7 cellular contexts compared by ENCODE assay signal in genomic region chr20:6122111-6122872, GRCh38. TPM values are rescaled to one million over a fixed set of nuclear protein-coding genes. Genes with fewer than 3 reads are reported as not detected.
A peak's percentile ranks its signal among the peaks of the same experiment; 100 is the strongest.
DNase-seq lines count a peak whose midpoint lies in the region; ATAC-seq, FAIRE-seq and TF ChIP-seq lines count a peak whose summit lies in the region.

No MANE protein-coding gene starts in this region.

- H3K27me3 ChIP-seq in astrocyte (ENCODE audit: insufficient read depth, low read length) (no peaks in the 10 kb centered on the region), keratinocyte (ENCODE audit: control insufficient read depth, extremely low read depth, insufficient read depth, low read length) (no peaks in the 10 kb centered on the region), subcutaneous abdominal adipose tissue (ENCODE audit: control insufficient read depth in 5 of 5, insufficient read depth in 4 of 5, low read length in 5 of 5) (peaks cover 3 to 16% (median 12%) of the 10 kb centered on the region in 5 donors)

- DNase-seq in HuH-7 (ENCODE audit: low spot score) (peak; percentile 41), astrocyte (ENCODE audit: low read depth) (peak; percentile 55), keratinocyte (ENCODE audit: low read depth, low spot score) (no peak), SKM-1 (lab: John Stamatoyannopoulos, UW; ENCODE audit: unreplicated experiment) (no peak), activated gamma-delta T cell (lab: John Stamatoyannopoulos, UW) (no peak)

- H3K9me3 ChIP-seq in astrocyte (ENCODE audit: insufficient read depth, low read depth, low read length), result no peaks in the 10 kb centered on the region
- H3K9me3 ChIP-seq in keratinocyte (ENCODE audit: control insufficient read depth, low read depth, low read length), result no peaks in the 10 kb centered on the region
- no peaks in the 10 kb centered on the region for H3K9me3 ChIP-seq in subcutaneous abdominal adipose tissue (ENCODE audit: control insufficient read depth in 5 of 5, low read length in 5 of 5)

- peaks cover 3% of the 10 kb centered on the region for H3K4me1 Mint-ChIP-seq in astrocyte (ENCODE audit: low read depth, unreplicated experiment)

- no peaks in the 10 kb centered on the region for H3K27me3 Mint-ChIP-seq in astrocyte (ENCODE audit: low read depth, unreplicated experiment)

- peak; percentile 40 for ATAC-seq in GM19035 (IDR thresholded peaks at IDR 0.05; ENCODE audit: unreplicated experiment)

- H3K79me2 ChIP-seq in astrocyte (ENCODE audit: insufficient read depth, low read length) (no peaks in the 10 kb centered on the region), keratinocyte (ENCODE audit: control insufficient read depth, insufficient read depth, low read length) (peaks cover 39% of the 10 kb centered on the region)

- H3K9me1 ChIP-seq in keratinocyte (ENCODE audit: control insufficient read depth, extremely low read depth, insufficient read depth, low read length), result no peaks in the 10 kb centered on the region

- H3K36me3 ChIP-seq in astrocyte (ENCODE audit: insufficient read depth, low read length), result no peaks in the 10 kb centered on the region
- H3K36me3 ChIP-seq in keratinocyte (ENCODE audit: control insufficient read depth in 2 of 2, extremely low read depth in 1 of 2, insufficient read depth in 2 of 2, low read length in 2 of 2), result peaks cover 5 to 13% of the 10 kb centered on the region in 2 experiments
- H3K36me3 ChIP-seq in subcutaneous abdominal adipose tissue (ENCODE audit: control insufficient read depth in 5 of 5, insufficient read depth in 5 of 5, low read length in 5 of 5), result no peaks in the 10 kb centered on the region

- no peaks in the 10 kb centered on the region for H3K36me3 Mint-ChIP-seq in astrocyte (ENCODE audit: low read depth, unreplicated experiment)

- H2AFZ ChIP-seq in astrocyte (ENCODE audit: low read depth, low read length), result peak overlapping the region; percentile 93
- peak overlapping the region; percentile 38 for H2AFZ ChIP-seq in keratinocyte (ENCODE audit: control insufficient read depth, low read length)

- no peak for FAIRE-seq in astrocyte (lab: Jason Lieb, UNC)
- FAIRE-seq in keratinocyte (lab: Jason Lieb, UNC), result peak; percentile 95

- no peak overlapping the region for H3K27ac ChIP-seq in astrocyte (ENCODE audit: low read depth, low read length)
- peak overlapping the region; percentile 88 for H3K27ac ChIP-seq in keratinocyte (ENCODE audit: control insufficient read depth, insufficient read depth, low read length)
- H3K27ac ChIP-seq in subcutaneous abdominal adipose tissue (ENCODE audit: low read depth, low read length), result no peak overlapping the region

- H3K9me3 Mint-ChIP-seq in astrocyte (ENCODE audit: unreplicated experiment), result no peaks in the 10 kb centered on the region

- peak overlapping the region; percentile 74 for H3K9ac ChIP-seq in astrocyte (ENCODE audit: low read length)
- peak overlapping the region; percentile 87 for H3K9ac ChIP-seq in keratinocyte (ENCODE audit: control insufficient read depth, extremely low read depth, insufficient read depth, low read length)
- peak overlapping the region in 1 of 5 donors; percentile 22 for H3K9ac ChIP-seq in subcutaneous abdominal adipose tissue (ENCODE audit: low read length in 5 of 5)

- H4K20me1 ChIP-seq in astrocyte (ENCODE audit: insufficient read depth, low read length) (no peaks in the 10 kb centered on the region), keratinocyte (ENCODE audit: control insufficient read depth, extremely low read depth, insufficient read depth, low read length) (no peaks in the 10 kb centered on the region)

- peak overlapping the region; percentile 82 for H3K4me3 Mint-ChIP-seq in astrocyte (ENCODE audit: unreplicated experiment)

- no peak overlapping the region for H3K27ac Mint-ChIP-seq in astrocyte (ENCODE audit: unreplicated experiment)

- dilution Hi-C loops in keratinocyte (cut with MboI; ENCODE audit: extremely low pct_ligation_motif_present, low sequenced_read_pairs), result no loop called here

- H3K4me3 ChIP-seq in astrocyte (ENCODE audit: insufficient read depth, low read depth, low read length) (peak overlapping the region; percentile 68), keratinocyte (ENCODE audit: control insufficient read depth in 2 of 3, extremely low read depth in 1 of 3, insufficient read depth in 2 of 3, low read depth in 1 of 3, low read length in 3 of 3) (peak overlapping the region; percentile 74 to 95 (median 78)), subcutaneous abdominal adipose tissue (ENCODE audit: low read depth in 1 of 5, low read length in 5 of 5) (peak overlapping the region; percentile 45 to 64 (median 57))

- no peak for TF ChIP-seq CTCF in astrocyte (IDR thresholded peaks at IDR 0.05; ENCODE audit: insufficient read depth, low read depth, low read length)
- no peak for TF ChIP-seq CTCF in keratinocyte (optimal IDR thresholded peaks at IDR 0.05 in 1 of 3, IDR thresholded peaks at IDR 0.05 in 1 of 3, conservative IDR thresholded peaks at IDR 0.05 in 1 of 3; ENCODE audit: extremely low read depth in 1 of 3, insufficient read depth in 2 of 3, low read length in 3 of 3)

- H3K4me1 ChIP-seq in astrocyte (ENCODE audit: insufficient read depth, low read length) (peaks cover 14% of the 10 kb centered on the region), keratinocyte (ENCODE audit: control insufficient read depth, extremely low read depth, insufficient read depth, low read length) (peaks cover 28% of the 10 kb centered on the region), subcutaneous abdominal adipose tissue (ENCODE audit: control insufficient read depth in 5 of 5, insufficient read depth in 5 of 5, low read length in 5 of 5) (peaks cover 0 to 18% (median 16%) of the 10 kb centered on the region in 5 donors)

- H3K4me2 ChIP-seq in astrocyte (ENCODE audit: low read length) (peak overlapping the region; percentile 90), keratinocyte (ENCODE audit: control insufficient read depth, extremely low read depth, insufficient read depth, low read depth, low read length) (peak overlapping the region; percentile 88)

RNA-seq across cellular contexts. Expression of gene FERMT1, which starts 0.5 kb away (rescaled TPM):
- 8.4 and 10.9 TPM in 2 replicates for total RNA-seq in astrocyte
- 68.4 to 312 TPM (median 134 TPM) in 3 replicates for polyA plus RNA-seq in keratinocyte
- 26.6 TPM for polyA plus RNA-seq in keratinocyte (2011; ENCODE audit: low read depth)
- 130 and 199 TPM in 2 replicates for polyA plus RNA-seq in keratinocyte (2011; cell fraction: cytosol; rRNA removed)
- 155 and 157 TPM in 2 replicates for polyA plus RNA-seq in keratinocyte (2011; cell fraction: nucleus; rRNA removed)
- 31.9 and 172 TPM in 2 replicates for polyA plus RNA-seq in keratinocyte (2012; ENCODE audit: low replicate concordance)
- 76.1 to 167 TPM (median 130 TPM) in 3 replicates for polyA minus RNA-seq in keratinocyte
- 56.4 TPM for polyA minus RNA-seq in keratinocyte (2011; cell fraction: cytosol; rRNA and poly(A)+ RNA removed)
- polyA minus RNA-seq in keratinocyte (2011; cell fraction: nucleus; rRNA and poly(A)+ RNA removed), result 59.8 and 138 TPM in 2 replicates

Comparison
In these comparisons a context has a peak if more than half of its experiments do, and no peak if none do; other contexts are left out.
1. DNase-seq: peak in HuH-7 (single experiment) and astrocyte (single experiment); none in keratinocyte (single experiment), SKM-1 (single experiment) and activated gamma-delta T cell (single experiment).
2. Peak in every context shown above with its lines, with median percentiles within 50 percentile points of each other: H3K4me3 ChIP-seq.